1 cellular context compared by ENCODE assay signal in the genomic region with DNA sequence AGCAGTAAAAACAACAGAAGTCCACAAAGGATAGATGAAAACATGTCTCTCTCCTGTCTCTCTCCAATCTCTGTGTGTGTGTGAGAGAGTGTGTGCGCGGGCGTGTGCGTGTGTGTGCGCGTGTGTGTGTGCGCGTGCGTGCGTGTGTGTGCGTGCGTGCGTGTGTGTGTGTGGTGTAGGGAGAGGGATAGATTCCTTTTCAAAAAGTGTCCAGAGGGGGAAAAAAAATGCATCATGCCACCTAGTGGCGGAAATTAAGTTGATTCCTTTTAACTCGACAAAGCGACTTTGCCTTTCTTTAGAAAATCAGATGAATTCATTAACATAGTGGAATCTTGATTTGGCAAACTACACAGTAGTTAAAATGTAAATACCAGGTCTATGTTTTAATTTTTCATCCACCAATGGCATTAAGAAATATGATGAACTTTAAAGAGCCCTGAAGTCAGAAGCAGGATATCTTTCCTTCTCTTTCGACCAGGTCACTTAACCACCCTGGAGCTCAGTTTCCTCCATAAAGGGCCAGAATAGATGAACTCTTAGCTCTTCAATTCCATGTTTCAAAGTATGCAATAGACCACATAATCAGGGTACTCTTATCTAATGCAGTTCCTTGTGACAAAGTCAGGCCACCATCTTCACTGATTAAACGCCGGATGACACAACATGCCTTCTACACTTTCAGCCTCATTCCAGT.
TF ChIP-seq lines count a peak whose summit lies in the region.

No MANE protein-coding gene starts in this region.

TF ChIP-seq in K562, 482 proteins besides CTCF, POLR2A, EP300 and RAD21 (continued from another document and continues in another):
- TF ChIP-seq, protein P1, sequence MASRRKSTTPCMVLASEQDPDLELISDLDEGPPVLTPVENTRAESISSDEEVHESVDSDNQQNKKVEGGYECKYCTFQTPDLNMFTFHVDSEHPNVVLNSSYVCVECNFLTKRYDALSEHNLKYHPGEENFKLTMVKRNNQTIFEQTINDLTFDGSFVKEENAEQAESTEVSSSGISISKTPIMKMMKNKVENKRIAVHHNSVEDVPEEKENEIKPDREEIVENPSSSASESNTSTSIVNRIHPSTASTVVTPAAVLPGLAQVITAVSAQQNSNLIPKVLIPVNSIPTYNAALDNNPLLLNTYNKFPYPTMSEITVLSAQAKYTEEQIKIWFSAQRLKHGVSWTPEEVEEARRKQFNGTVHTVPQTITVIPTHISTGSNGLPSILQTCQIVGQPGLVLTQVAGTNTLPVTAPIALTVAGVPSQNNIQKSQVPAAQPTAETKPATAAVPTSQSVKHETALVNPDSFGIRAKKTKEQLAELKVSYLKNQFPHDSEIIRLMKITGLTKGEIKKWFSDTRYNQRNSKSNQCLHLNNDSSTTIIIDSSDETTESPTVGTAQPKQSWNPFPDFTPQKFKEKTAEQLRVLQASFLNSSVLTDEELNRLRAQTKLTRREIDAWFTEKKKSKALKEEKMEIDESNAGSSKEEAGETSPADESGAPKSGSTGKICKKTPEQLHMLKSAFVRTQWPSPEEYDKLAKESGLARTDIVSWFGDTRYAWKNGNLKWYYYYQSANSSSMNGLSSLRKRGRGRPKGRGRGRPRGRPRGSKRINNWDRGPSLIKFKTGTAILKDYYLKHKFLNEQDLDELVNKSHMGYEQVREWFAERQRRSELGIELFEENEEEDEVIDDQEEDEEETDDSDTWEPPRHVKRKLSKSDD (conservative IDR thresholded peaks at IDR 0.05; ENCODE audit: low read length) = no peak
- TF ChIP-seq NR2F6 (CRISPR knock-in tag; IDR thresholded peaks at IDR 0.05) (no peak), ZNF445 (CRISPR knock-in tag; IDR thresholded peaks at IDR 0.05; ENCODE audit: low read depth) (no peak), SMARCC2 (IDR thresholded peaks at IDR 0.05; ENCODE audit: low read depth) (no peak), ZNF121 (CRISPR knock-in tag; conservative IDR thresholded peaks at IDR 0.05) (no peak), ZEB2 (IDR thresholded peaks at IDR 0.05) (0 out of 2 replicates have a peak, but pooled peaks have one; percentile 37), SREBF2 (CRISPR knock-in tag; IDR thresholded peaks at IDR 0.05) (no peak), NUFIP1 (IDR thresholded peaks at IDR 0.05; ENCODE audit: partially characterized antibody) (no peak), ZNF57 (CRISPR knock-in tag; IDR thresholded peaks at IDR 0.05) (no peak), ZNF184 (CRISPR knock-in tag; IDR thresholded peaks at IDR 0.05) (no peak), XRCC4 (IDR thresholded peaks at IDR 0.05; ENCODE audit: extremely low read depth, insufficient read depth, insufficient read length) (no peak), CEBPG (CRISPR knock-in tag; IDR thresholded peaks at IDR 0.05) (no peak), CEBPG (tag; conservative IDR thresholded peaks at IDR 0.05 in 1 of 2, IDR thresholded peaks at IDR 0.05 in 1 of 2) (no peak), EHMT2 (IDR thresholded peaks at IDR 0.05) (0 out of 2 replicates have a peak, but pooled peaks have one; percentile 22), CCAR2 (IDR thresholded peaks at IDR 0.05; ENCODE audit: low read depth, low read length) (no peak), SLC30A9 (CRISPR knock-in tag; IDR thresholded peaks at IDR 0.05) (no peak), ZNF41 (CRISPR knock-in tag; conservative IDR thresholded peaks at IDR 0.05) (no peak), COPS2 (conservative IDR thresholded peaks at IDR 0.05) (no peak), ZNF76 (CRISPR knock-in tag; IDR thresholded peaks at IDR 0.05; ENCODE audit: borderline replicate concordance) (no peak), TAF9B (IDR thresholded peaks at IDR 0.05; ENCODE audit: partially characterized antibody) (no peak), SMAD1 (IDR thresholded peaks at IDR 0.05; ENCODE audit: low read depth, low read length, partially characterized antibody) (no peak), NBN (IDR thresholded peaks at IDR 0.05; ENCODE audit: low read depth) (peak; percentile 55; the same call in 1 of the 2 replicates), BHLHE40 (IDR thresholded peaks at IDR 0.05; ENCODE audit: low read length) (peak; percentile 55), IRF2 (CRISPR knock-in tag; IDR thresholded peaks at IDR 0.05) (no peak), L3MBTL2 (IDR thresholded peaks at IDR 0.05) (no peak), MBD2 (IDR thresholded peaks at IDR 0.05; ENCODE audit: borderline replicate concordance, low read depth) (no peak), RCOR1 (IDR thresholded peaks at IDR 0.05; ENCODE audit: borderline replicate concordance in 1 of 2, low read depth in 2 of 2, low read length in 2 of 2) (0 out of 4 replicates have a peak, but pooled peaks of 1 of the 2 experiments have one; percentile 54), TRIM28 (IDR thresholded peaks at IDR 0.05) (no peak), PHF8 (IDR thresholded peaks at IDR 0.05; ENCODE audit: borderline replicate concordance, low read length) (no peak), SPI1 (IDR thresholded peaks at IDR 0.05; ENCODE audit: borderline replicate concordance, low read depth, low read length) (no peak), SNRNP70 (optimal IDR thresholded peaks at IDR 0.05; ENCODE audit: low read depth, low read length) (no peak), ZNF263 (CRISPR knock-in tag; IDR thresholded peaks at IDR 0.05; ENCODE audit: borderline replicate concordance) (no peak), MCM3 (IDR thresholded peaks at IDR 0.05) (peak; percentile 81; the same call in 1 of the 2 replicates), PHB (CRISPR knock-in tag; IDR thresholded peaks at IDR 0.05) (no peak), CHD1 (IDR thresholded peaks at IDR 0.05; ENCODE audit: low read length) (no peak)
- TF ChIP-seq, protein P2, sequence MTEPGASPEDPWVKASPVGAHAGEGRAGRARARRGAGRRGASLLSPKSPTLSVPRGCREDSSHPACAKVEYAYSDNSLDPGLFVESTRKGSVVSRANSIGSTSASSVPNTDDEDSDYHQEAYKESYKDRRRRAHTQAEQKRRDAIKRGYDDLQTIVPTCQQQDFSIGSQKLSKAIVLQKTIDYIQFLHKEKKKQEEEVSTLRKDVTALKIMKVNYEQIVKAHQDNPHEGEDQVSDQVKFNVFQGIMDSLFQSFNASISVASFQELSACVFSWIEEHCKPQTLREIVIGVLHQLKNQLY (CRISPR knock-in tag; conservative IDR thresholded peaks at IDR 0.05) = no peak
- TF ChIP-seq, protein P3, sequence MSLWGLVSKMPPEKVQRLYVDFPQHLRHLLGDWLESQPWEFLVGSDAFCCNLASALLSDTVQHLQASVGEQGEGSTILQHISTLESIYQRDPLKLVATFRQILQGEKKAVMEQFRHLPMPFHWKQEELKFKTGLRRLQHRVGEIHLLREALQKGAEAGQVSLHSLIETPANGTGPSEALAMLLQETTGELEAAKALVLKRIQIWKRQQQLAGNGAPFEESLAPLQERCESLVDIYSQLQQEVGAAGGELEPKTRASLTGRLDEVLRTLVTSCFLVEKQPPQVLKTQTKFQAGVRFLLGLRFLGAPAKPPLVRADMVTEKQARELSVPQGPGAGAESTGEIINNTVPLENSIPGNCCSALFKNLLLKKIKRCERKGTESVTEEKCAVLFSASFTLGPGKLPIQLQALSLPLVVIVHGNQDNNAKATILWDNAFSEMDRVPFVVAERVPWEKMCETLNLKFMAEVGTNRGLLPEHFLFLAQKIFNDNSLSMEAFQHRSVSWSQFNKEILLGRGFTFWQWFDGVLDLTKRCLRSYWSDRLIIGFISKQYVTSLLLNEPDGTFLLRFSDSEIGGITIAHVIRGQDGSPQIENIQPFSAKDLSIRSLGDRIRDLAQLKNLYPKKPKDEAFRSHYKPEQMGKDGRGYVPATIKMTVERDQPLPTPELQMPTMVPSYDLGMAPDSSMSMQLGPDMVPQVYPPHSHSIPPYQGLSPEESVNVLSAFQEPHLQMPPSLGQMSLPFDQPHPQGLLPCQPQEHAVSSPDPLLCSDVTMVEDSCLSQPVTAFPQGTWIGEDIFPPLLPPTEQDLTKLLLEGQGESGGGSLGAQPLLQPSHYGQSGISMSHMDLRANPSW (CRISPR knock-in tag; IDR thresholded peaks at IDR 0.05) = no peak
- TF ChIP-seq, protein P4, sequence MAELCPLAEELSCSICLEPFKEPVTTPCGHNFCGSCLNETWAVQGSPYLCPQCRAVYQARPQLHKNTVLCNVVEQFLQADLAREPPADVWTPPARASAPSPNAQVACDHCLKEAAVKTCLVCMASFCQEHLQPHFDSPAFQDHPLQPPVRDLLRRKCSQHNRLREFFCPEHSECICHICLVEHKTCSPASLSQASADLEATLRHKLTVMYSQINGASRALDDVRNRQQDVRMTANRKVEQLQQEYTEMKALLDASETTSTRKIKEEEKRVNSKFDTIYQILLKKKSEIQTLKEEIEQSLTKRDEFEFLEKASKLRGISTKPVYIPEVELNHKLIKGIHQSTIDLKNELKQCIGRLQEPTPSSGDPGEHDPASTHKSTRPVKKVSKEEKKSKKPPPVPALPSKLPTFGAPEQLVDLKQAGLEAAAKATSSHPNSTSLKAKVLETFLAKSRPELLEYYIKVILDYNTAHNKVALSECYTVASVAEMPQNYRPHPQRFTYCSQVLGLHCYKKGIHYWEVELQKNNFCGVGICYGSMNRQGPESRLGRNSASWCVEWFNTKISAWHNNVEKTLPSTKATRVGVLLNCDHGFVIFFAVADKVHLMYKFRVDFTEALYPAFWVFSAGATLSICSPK (IDR thresholded peaks at IDR 0.05; ENCODE audit: borderline replicate concordance) = no peak
- TF ChIP-seq, protein P5, sequence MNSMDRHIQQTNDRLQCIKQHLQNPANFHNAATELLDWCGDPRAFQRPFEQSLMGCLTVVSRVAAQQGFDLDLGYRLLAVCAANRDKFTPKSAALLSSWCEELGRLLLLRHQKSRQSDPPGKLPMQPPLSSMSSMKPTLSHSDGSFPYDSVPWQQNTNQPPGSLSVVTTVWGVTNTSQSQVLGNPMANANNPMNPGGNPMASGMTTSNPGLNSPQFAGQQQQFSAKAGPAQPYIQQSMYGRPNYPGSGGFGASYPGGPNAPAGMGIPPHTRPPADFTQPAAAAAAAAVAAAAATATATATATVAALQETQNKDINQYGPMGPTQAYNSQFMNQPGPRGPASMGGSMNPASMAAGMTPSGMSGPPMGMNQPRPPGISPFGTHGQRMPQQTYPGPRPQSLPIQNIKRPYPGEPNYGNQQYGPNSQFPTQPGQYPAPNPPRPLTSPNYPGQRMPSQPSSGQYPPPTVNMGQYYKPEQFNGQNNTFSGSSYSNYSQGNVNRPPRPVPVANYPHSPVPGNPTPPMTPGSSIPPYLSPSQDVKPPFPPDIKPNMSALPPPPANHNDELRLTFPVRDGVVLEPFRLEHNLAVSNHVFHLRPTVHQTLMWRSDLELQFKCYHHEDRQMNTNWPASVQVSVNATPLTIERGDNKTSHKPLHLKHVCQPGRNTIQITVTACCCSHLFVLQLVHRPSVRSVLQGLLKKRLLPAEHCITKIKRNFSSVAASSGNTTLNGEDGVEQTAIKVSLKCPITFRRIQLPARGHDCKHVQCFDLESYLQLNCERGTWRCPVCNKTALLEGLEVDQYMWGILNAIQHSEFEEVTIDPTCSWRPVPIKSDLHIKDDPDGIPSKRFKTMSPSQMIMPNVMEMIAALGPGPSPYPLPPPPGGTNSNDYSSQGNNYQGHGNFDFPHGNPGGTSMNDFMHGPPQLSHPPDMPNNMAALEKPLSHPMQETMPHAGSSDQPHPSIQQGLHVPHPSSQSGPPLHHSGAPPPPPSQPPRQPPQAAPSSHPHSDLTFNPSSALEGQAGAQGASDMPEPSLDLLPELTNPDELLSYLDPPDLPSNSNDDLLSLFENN (IDR thresholded peaks at IDR 0.05; ENCODE audit: low read depth in 2 of 2, low read length in 2 of 2) = no peak
- TF ChIP-seq, protein P6, sequence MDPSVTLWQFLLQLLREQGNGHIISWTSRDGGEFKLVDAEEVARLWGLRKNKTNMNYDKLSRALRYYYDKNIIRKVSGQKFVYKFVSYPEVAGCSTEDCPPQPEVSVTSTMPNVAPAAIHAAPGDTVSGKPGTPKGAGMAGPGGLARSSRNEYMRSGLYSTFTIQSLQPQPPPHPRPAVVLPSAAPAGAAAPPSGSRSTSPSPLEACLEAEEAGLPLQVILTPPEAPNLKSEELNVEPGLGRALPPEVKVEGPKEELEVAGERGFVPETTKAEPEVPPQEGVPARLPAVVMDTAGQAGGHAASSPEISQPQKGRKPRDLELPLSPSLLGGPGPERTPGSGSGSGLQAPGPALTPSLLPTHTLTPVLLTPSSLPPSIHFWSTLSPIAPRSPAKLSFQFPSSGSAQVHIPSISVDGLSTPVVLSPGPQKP (CRISPR knock-in tag; IDR thresholded peaks at IDR 0.05) = no peak
- TF ChIP-seq, protein P7, sequence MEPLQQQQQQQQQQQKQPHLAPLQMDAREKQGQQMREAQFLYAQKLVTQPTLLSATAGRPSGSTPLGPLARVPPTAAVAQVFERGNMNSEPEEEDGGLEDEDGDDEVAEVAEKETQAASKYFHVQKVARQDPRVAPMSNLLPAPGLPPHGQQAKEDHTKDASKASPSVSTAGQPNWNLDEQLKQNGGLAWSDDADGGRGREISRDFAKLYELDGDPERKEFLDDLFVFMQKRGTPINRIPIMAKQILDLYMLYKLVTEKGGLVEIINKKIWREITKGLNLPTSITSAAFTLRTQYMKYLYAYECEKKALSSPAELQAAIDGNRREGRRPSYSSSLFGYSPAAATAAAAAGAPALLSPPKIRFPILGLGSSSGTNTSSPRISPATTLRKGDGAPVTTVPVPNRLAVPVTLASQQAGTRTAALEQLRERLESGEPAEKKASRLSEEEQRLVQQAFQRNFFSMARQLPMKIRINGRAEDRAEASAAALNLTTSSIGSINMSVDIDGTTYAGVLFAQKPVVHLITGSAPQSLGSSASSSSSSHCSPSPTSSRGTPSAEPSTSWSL (CRISPR knock-in tag; IDR thresholded peaks at IDR 0.05; ENCODE audit: borderline replicate concordance) = no peak
